ENCODE assay signal across 8 cellular contexts in the genomic region with DNA sequence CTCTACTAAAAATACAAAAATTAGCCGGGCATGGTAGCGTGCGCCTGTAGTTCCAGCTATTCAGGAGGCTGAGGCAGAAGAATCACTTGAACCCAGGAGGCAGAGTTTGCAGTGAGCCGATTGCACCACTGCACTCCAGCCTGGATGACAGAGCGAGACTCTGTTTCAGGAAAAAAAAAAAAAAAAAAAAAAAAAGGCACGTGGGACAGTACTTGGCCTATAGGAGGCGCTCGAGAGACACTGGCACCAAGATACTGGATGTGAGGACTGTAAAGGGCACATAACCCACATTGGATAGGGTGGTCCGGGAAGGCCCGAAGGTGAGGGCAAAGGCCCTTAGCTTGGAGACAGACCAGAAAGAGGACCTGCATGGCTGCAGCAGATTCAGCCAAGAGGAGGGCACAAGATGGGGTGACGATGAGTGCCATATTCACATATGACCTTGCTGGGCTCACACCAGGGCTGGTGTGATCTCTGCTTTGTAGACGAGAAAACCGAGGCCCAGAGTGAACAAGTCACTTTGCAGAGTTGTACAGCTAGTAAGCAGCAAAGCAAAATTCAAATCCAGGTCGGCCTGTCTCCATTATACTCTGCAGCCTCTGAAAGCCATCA.
DNase-seq lines count a peak whose midpoint lies in the region; ATAC-seq and TF ChIP-seq lines count a peak whose summit lies in the region.

No MANE protein-coding gene starts in this region.

- no peak overlapping the region for H3K4me3 ChIP-seq in astrocyte of the spinal cord (ENCODE audit: low read depth, low read length)
- no peak overlapping the region for H3K4me3 ChIP-seq in right lobe of liver
- no peak overlapping the region for H3K4me3 ChIP-seq in uterus

- H3K9me3 Mint-ChIP-seq in natural killer cell, result no peaks in the 10 kb centered on the region
- H3K9me3 Mint-ChIP-seq in natural killer cell treated with Interleukin-12 subunit alpha and Interleukin-12 subunit beta and Interleukin-15 and Interleukin-18, amount 100 ng/mL, for 72 hours, result no peaks in the 10 kb centered on the region
- H3K9me3 Mint-ChIP-seq in activated T-helper 1 cell treated with anti-CD3 and anti-CD28 coated beads, Interleukin-12 subunit alpha, Interleukin-12 subunit beta, Interleukin-2, Interleukin-4 antibody, amounts not matched to agents 30 ng/mL and 10 ng/mL and 1 ng/mL, durations not matched to agents 14 hours and 24 hours and 36 hours, result no peaks in the 10 kb centered on the region
- no peaks in the 10 kb centered on the region for H3K9me3 Mint-ChIP-seq in T-helper 2 cell treated with Interferon-gamma antibody and Interleukin-4, amounts not matched to agents 5 μg/mL and 100 μg/mL, for 36 hours

- in situ Hi-C loops in astrocyte of the spinal cord (cut with HindIII; ENCODE audit: low sequenced_read_pairs), result loop anchor here (25.0 kb wide), 1 partner anchor 128 kb away; a partner anchor contains a TSS

- no peaks in the 10 kb centered on the region for H3K4me1 Mint-ChIP-seq in natural killer cell
- peaks cover 0 to 3% of the 10 kb centered on the region in 2 donors for H3K4me1 Mint-ChIP-seq in natural killer cell treated with Interleukin-12 subunit alpha and Interleukin-12 subunit beta and Interleukin-15 and Interleukin-18, amount 100 ng/mL, for 72 hours (ENCODE audit: low read depth in 2 of 2)
- H3K4me1 Mint-ChIP-seq in activated T-helper 1 cell treated with anti-CD3 and anti-CD28 coated beads, Interleukin-12 subunit alpha, Interleukin-12 subunit beta, Interleukin-2, Interleukin-4 antibody, amounts not matched to agents 30 ng/mL and 10 ng/mL and 1 ng/mL, durations not matched to agents 14 hours and 24 hours and 36 hours (ENCODE audit: low read depth), result no peaks in the 10 kb centered on the region
- H3K4me1 Mint-ChIP-seq in T-helper 2 cell treated with Interferon-gamma antibody and Interleukin-4, amounts not matched to agents 5 μg/mL and 100 μg/mL, for 36 hours (ENCODE audit: low read depth), result peaks cover 7% of the 10 kb centered on the region

- H3K4me1 ChIP-seq in right lobe of liver (no peaks in the 10 kb centered on the region), uterus (no peaks in the 10 kb centered on the region)

- intact Hi-C loops in natural killer cell (cut with micrococcal nuclease), result no loop called here
- intact Hi-C loops in right lobe of liver (cut with DNase I), result no loop called here
- intact Hi-C loops in activated T-helper 1 cell treated with anti-CD3 and anti-CD28 coated beads, Interleukin-12 subunit alpha, Interleukin-12 subunit beta, Interleukin-2, Interleukin-4 antibody, amounts not matched to agents 30 ng/mL and 10 ng/mL and 1 ng/mL, durations not matched to agents 14 hours and 24 hours and 36 hours (cut with micrococcal nuclease), result no loop called here
- intact Hi-C loops in uterus (cut with DNase I; ENCODE audit: low total_unique reads), result no loop called here

- no peaks in the 10 kb centered on the region for H3K36me3 Mint-ChIP-seq in natural killer cell
- no peaks in the 10 kb centered on the region for H3K36me3 Mint-ChIP-seq in natural killer cell treated with Interleukin-12 subunit alpha and Interleukin-12 subunit beta and Interleukin-15 and Interleukin-18, amount 100 ng/mL, for 72 hours
- H3K36me3 Mint-ChIP-seq in activated T-helper 1 cell treated with anti-CD3 and anti-CD28 coated beads, Interleukin-12 subunit alpha, Interleukin-12 subunit beta, Interleukin-2, Interleukin-4 antibody, amounts not matched to agents 30 ng/mL and 10 ng/mL and 1 ng/mL, durations not matched to agents 14 hours and 24 hours and 36 hours (ENCODE audit: low read depth), result peaks cover 1% of the 10 kb centered on the region
- H3K36me3 Mint-ChIP-seq in T-helper 2 cell treated with Interferon-gamma antibody and Interleukin-4, amounts not matched to agents 5 μg/mL and 100 μg/mL, for 36 hours (ENCODE audit: low read depth), result peaks cover 3% of the 10 kb centered on the region

- 84% methylated on average over 13 of the region's 14 CpGs for WGBS in right lobe of liver (ENCODE audit: insufficient coverage, low coverage, low lambda C conversion rate, missing lambda C conversion rate)

- H3K9me3 ChIP-seq in right lobe of liver, result no peaks in the 10 kb centered on the region
- no peaks in the 10 kb centered on the region for H3K9me3 ChIP-seq in uterus

- ATAC-seq in natural killer cell, result peak in 1 of 3 donors; percentile 33
- no peak for ATAC-seq in natural killer cell treated with Interleukin-12 subunit alpha and Interleukin-12 subunit beta and Interleukin-15 and Interleukin-18, amount 100 ng/mL, for 72 hours
- no peak for ATAC-seq in right lobe of liver

- no peak overlapping the region for H3K27ac ChIP-seq in right lobe of liver
- no peak overlapping the region for H3K27ac ChIP-seq in uterus

- DNase-seq in natural killer cell, result no peak
- DNase-seq in natural killer cell treated with Interleukin-12 subunit alpha and Interleukin-12 subunit beta and Interleukin-15 and Interleukin-18, amount 100 ng/mL, for 72 hours (ENCODE audit: low spot score), result no peak
- peak; percentile 61 for DNase-seq in NCI-H1694 (lab: John Stamatoyannopoulos, UW)
- DNase-seq in astrocyte of the spinal cord (ENCODE audit: low read depth, low spot score), result peak; percentile 28
- no peak for DNase-seq in right lobe of liver
- DNase-seq in activated T-helper 1 cell treated with anti-CD3 and anti-CD28 coated beads, Interleukin-12 subunit alpha, Interleukin-12 subunit beta, Interleukin-2, Interleukin-4 antibody, amounts not matched to agents 30 ng/mL and 10 ng/mL and 1 ng/mL, durations not matched to agents 14 hours and 24 hours and 36 hours (ENCODE audit: low spot score), result no peak
- DNase-seq in T-helper 2 cell treated with Interferon-gamma antibody and Interleukin-4, amounts not matched to agents 5 μg/mL and 100 μg/mL, for 36 hours (ENCODE audit: low spot score), result no peak
- DNase-seq in uterus, result no peak

- H3K27me3 ChIP-seq in right lobe of liver, result no peaks in the 10 kb centered on the region
- no peaks in the 10 kb centered on the region for H3K27me3 ChIP-seq in uterus

- H3K36me3 ChIP-seq in right lobe of liver (no peaks in the 10 kb centered on the region), uterus (no peaks in the 10 kb centered on the region)

- no peak overlapping the region for H3K4me3 Mint-ChIP-seq in natural killer cell
- no peak overlapping the region for H3K4me3 Mint-ChIP-seq in natural killer cell treated with Interleukin-12 subunit alpha and Interleukin-12 subunit beta and Interleukin-15 and Interleukin-18, amount 100 ng/mL, for 72 hours
- no peak overlapping the region for H3K4me3 Mint-ChIP-seq in activated T-helper 1 cell treated with anti-CD3 and anti-CD28 coated beads, Interleukin-12 subunit alpha, Interleukin-12 subunit beta, Interleukin-2, Interleukin-4 antibody, amounts not matched to agents 30 ng/mL and 10 ng/mL and 1 ng/mL, durations not matched to agents 14 hours and 24 hours and 36 hours
- H3K4me3 Mint-ChIP-seq in T-helper 2 cell treated with Interferon-gamma antibody and Interleukin-4, amounts not matched to agents 5 μg/mL and 100 μg/mL, for 36 hours, result no peak overlapping the region

- no peak overlapping the region for H3K27ac Mint-ChIP-seq in natural killer cell
- H3K27ac Mint-ChIP-seq in natural killer cell treated with Interleukin-12 subunit alpha and Interleukin-12 subunit beta and Interleukin-15 and Interleukin-18, amount 100 ng/mL, for 72 hours, result no peak overlapping the region
- H3K27ac Mint-ChIP-seq in activated T-helper 1 cell treated with anti-CD3 and anti-CD28 coated beads, Interleukin-12 subunit alpha, Interleukin-12 subunit beta, Interleukin-2, Interleukin-4 antibody, amounts not matched to agents 30 ng/mL and 10 ng/mL and 1 ng/mL, durations not matched to agents 14 hours and 24 hours and 36 hours, result no peak overlapping the region
- no peak overlapping the region for H3K27ac Mint-ChIP-seq in T-helper 2 cell treated with Interferon-gamma antibody and Interleukin-4, amounts not matched to agents 5 μg/mL and 100 μg/mL, for 36 hours

- H3K27me3 Mint-ChIP-seq in natural killer cell (ENCODE audit: low read depth in 2 of 2), result no peaks in the 10 kb centered on the region
- H3K27me3 Mint-ChIP-seq in natural killer cell treated with Interleukin-12 subunit alpha and Interleukin-12 subunit beta and Interleukin-15 and Interleukin-18, amount 100 ng/mL, for 72 hours, result no peaks in the 10 kb centered on the region
- no peaks in the 10 kb centered on the region for H3K27me3 Mint-ChIP-seq in activated T-helper 1 cell treated with anti-CD3 and anti-CD28 coated beads, Interleukin-12 subunit alpha, Interleukin-12 subunit beta, Interleukin-2, Interleukin-4 antibody, amounts not matched to agents 30 ng/mL and 10 ng/mL and 1 ng/mL, durations not matched to agents 14 hours and 24 hours and 36 hours (ENCODE audit: insufficient read depth)
- H3K27me3 Mint-ChIP-seq in T-helper 2 cell treated with Interferon-gamma antibody and Interleukin-4, amounts not matched to agents 5 μg/mL and 100 μg/mL, for 36 hours (ENCODE audit: low read depth), result no peaks in the 10 kb centered on the region

- TF ChIP-seq POLR2A in right lobe of liver (IDR thresholded peaks at IDR 0.05), result no peak
- no peak for TF ChIP-seq POLR2A in uterus (IDR thresholded peaks at IDR 0.05)

- peak; percentile 19 for TF ChIP-seq CTCF in natural killer cell (IDR thresholded peaks at IDR 0.05)
- TF ChIP-seq CTCF in astrocyte of the spinal cord (IDR thresholded peaks at IDR 0.05; ENCODE audit: low read depth, low read length), result peak; percentile 69
- TF ChIP-seq CTCF in right lobe of liver (IDR thresholded peaks at IDR 0.05), result peak; percentile 7 to 40 (median 29)
- TF ChIP-seq CTCF in uterus (IDR thresholded peaks at IDR 0.05), result peak in 1 of 4 experiments; percentile 8

Comparison
In these comparisons a context has a peak if more than half of its experiments do, and no peak if none do; other contexts are left out.
1. DNase-seq: peak in NCI-H1694 (single experiment) and astrocyte of the spinal cord (single experiment); none in natural killer cell (single experiment), natural killer cell treated with Interleukin-12 subunit alpha and Interleukin-12 subunit beta and Interleukin-15 and Interleukin-18, amount 100 ng/mL, for 72 hours (single experiment), right lobe of liver (0 of 3), activated T-helper 1 cell treated with anti-CD3 and anti-CD28 coated beads, Interleukin-12 subunit alpha, Interleukin-12 subunit beta, Interleukin-2, Interleukin-4 antibody, amounts not matched to agents 30 ng/mL and 10 ng/mL and 1 ng/mL, durations not matched to agents 14 hours and 24 hours and 36 hours (single experiment), T-helper 2 cell treated with Interferon-gamma antibody and Interleukin-4, amounts not matched to agents 5 μg/mL and 100 μg/mL, for 36 hours (single experiment) and uterus (0 of 2).